ENCODE assay signal across 18 cellular contexts in genomic region chr18:77634495-77634894, GRCh38.
"Had no signal": no experiment of that assay in that cellular context is flagged by ENCODE, and none has a peak within 500 bp of the region (broad histone marks: within the 10 kb centered on the region; RNA-seq: fewer than 3 reads in every experiment).

No MANE protein-coding gene starts in this region.

- H3K27me3 ChIP-seq: MG63, SJSA1 had no signal

- DNase-seq: KBM-7, MG63, NCI-H1092 treated with DMSO at 0.1 percent for 48 hours, NCI-H1436, NCI-H187, NCI-H2029, NCI-H2081 treated with DMSO at 0.1 percent for 48 hours, NCI-H2227 treated with DMSO at 0.1 percent for 48 hours, NCI-H446, NCI-H510A, NCI-H524 treated with DMSO at 0.1 percent for 48 hours, NCI-H69, NCI-H774, Right ventricle myocardium superior, RPMI8226, SIG-M5 had no signal

- H3K27ac ChIP-seq: SJSA1, SK-N-MC had no signal

- H3K4me3 ChIP-seq: MG63, SJSA1, SK-N-MC had no signal

- H3K9me3 ChIP-seq: MG63, SJSA1 had no signal

- H3K36me3 ChIP-seq: MG63, SJSA1 had no signal

- H3K4me1 ChIP-seq: SJSA1 had no signal
